Comparison of ENCODE assay signal across 19 cellular contexts in the genomic region with DNA sequence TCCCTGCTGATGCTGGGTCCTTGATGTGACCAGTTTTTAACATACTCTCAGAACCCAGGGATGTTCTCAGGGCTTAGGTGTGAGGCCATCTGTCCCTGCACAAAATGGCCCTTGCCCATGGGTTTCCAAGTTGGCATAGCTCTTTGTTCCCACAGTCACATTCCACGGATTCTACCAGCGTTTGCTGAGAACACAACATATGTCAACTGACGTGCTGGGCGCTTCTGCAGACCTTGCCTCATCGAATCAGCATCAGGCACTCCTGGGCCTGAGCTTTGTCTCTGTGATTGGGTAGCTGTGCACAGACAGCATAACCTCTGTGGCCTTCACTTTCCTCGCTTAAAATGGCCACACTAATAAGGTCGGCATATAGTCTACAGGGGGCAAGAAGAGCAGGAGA.
"Had no signal": no experiment of that assay in that cellular context is flagged by ENCODE, and none has a peak within 500 bp of the region (broad histone marks: within the 10 kb centered on the region; RNA-seq: fewer than 3 reads in every experiment).

No MANE protein-coding gene starts in this region.

- ATAC-seq: natural killer cell treated with Interleukin-12 subunit alpha and Interleukin-12 subunit beta and Interleukin-15 and Interleukin-18, amount 100 ng/mL, for 72 hours had no signal

- H3K36me3 ChIP-seq: cardiac muscle cell, colonic mucosa, right atrium auricular region, thoracic aorta had no signal

- DNase-seq: activated CD4-positive, alpha-beta memory T cell treated with anti-CD3 and anti-CD28 coated beads, Interleukin-2, amount 10 ng/mL, durations not matched to agents 7 days and 5 days; activated T-cell treated with anti-CD3 and anti-CD28 coated beads, Interleukin-2, amount 50 U/mL, for 48 hours; colonic mucosa; effector CD4-positive, alpha-beta T cell; foreskin fibroblast; glutamatergic neuron; hypothalamus; left ventricle myocardium superior; mesenchymal stem cell; stimulated activated naive CD8-positive, alpha-beta T cell treated with anti-CD3 and anti-CD28 coated beads, Interleukin-15, amount 100 ng/mL, for 72 hours; T-helper 1 cell had no signal

- H3K27ac Mint-ChIP-seq: activated CD4-positive, alpha-beta memory T cell treated with anti-CD3 and anti-CD28 coated beads, Interleukin-2, amount 10 ng/mL, durations not matched to agents 7 days and 5 days; activated CD4-positive, alpha-beta T cell treated with anti-CD3 and anti-CD28 coated beads for 36 hours; activated naive CD4-positive, alpha-beta T cell treated with anti-CD3 and anti-CD28 coated beads, Interleukin-2, amount 50 U/mL, for 24 hours; natural killer cell treated with Interleukin-12 subunit alpha and Interleukin-12 subunit beta and Interleukin-15 and Interleukin-18, amount 100 ng/mL, for 72 hours; stimulated activated naive CD8-positive, alpha-beta T cell treated with anti-CD3 and anti-CD28 coated beads, Interleukin-15, amount 100 ng/mL, for 72 hours had no signal

- H3K9me3 ChIP-seq: colonic mucosa, right atrium auricular region, thoracic aorta had no signal

- H3K4me3 Mint-ChIP-seq: activated CD4-positive, alpha-beta memory T cell treated with anti-CD3 and anti-CD28 coated beads, Interleukin-2, amount 10 ng/mL, durations not matched to agents 7 days and 5 days; activated CD4-positive, alpha-beta T cell treated with anti-CD3 and anti-CD28 coated beads for 36 hours; activated naive CD4-positive, alpha-beta T cell treated with anti-CD3 and anti-CD28 coated beads, Interleukin-2, amount 50 U/mL, for 24 hours; natural killer cell treated with Interleukin-12 subunit alpha and Interleukin-12 subunit beta and Interleukin-15 and Interleukin-18, amount 100 ng/mL, for 72 hours had no signal

- H3K27me3 ChIP-seq: cardiac muscle cell, colonic mucosa, right atrium auricular region had no signal

- H3K9me3 Mint-ChIP-seq: activated CD4-positive, alpha-beta memory T cell treated with anti-CD3 and anti-CD28 coated beads, Interleukin-2, amount 10 ng/mL, durations not matched to agents 7 days and 5 days; activated naive CD4-positive, alpha-beta T cell treated with anti-CD3 and anti-CD28 coated beads, Interleukin-2, amount 50 U/mL, for 24 hours; natural killer cell treated with Interleukin-12 subunit alpha and Interleukin-12 subunit beta and Interleukin-15 and Interleukin-18, amount 100 ng/mL, for 72 hours; stimulated activated naive CD8-positive, alpha-beta T cell treated with anti-CD3 and anti-CD28 coated beads, Interleukin-15, amount 100 ng/mL, for 72 hours had no signal

- H3K27ac ChIP-seq: cardiac muscle cell, colonic mucosa, thoracic aorta, VCaP had no signal

- H3K4me3 ChIP-seq: cardiac muscle cell, colonic mucosa, right atrium auricular region, smooth muscle cell, thoracic aorta had no signal

- H3K4me1 ChIP-seq: colonic mucosa had no signal

- H3K4me2 ChIP-seq: smooth muscle cell had no signal

- H3K36me3 Mint-ChIP-seq: activated naive CD4-positive, alpha-beta T cell treated with anti-CD3 and anti-CD28 coated beads, Interleukin-2, amount 50 U/mL, for 24 hours; natural killer cell treated with Interleukin-12 subunit alpha and Interleukin-12 subunit beta and Interleukin-15 and Interleukin-18, amount 100 ng/mL, for 72 hours had no signal
